In the genomic region with DNA sequence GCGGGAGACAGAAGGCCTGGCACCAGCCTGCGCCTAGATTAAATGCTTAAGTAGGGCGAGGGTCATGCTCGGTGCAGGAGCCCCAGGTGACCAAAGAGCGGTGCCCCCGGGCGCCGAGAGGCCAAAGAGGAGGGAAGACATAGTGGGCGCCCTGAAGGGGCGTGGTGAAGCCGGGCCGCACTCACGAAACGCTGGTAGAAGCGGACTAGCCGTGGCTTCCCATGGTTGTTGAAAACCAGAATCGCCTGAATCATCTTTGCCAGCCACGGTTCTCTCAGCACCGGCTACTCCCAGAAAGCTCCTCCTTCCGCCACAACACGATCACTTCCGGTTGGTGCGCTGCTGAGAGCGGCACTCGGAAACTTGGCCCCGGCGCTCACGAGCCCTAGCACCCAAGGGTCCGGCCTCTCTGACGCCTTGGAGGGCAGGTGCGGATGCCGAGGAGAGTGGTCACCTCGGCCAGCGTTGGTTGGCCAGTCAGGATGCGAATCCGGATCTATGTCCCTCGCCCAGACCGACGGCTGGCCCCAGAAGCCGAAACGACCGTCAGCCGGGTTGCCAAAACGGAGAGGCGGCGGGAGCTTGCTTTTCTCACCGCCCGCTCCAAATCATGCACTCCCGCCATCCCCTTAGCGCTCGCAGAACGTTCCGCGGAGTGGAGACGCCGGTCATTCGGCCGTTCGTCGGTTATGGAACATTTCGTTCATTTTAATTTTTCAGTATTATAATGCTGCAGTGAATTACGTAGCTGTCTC, we compare ENCODE assay signal across 8 cellular contexts. TPM values are rescaled to one million over a fixed set of nuclear protein-coding genes. Genes with fewer than 3 reads are reported as not detected.
DNase-seq lines count a peak whose midpoint lies in the region; ATAC-seq and TF ChIP-seq lines count a peak whose summit lies in the region.

A gene (minus strand): TSS at position 299 of the 755 bp plus-strand sequence. CDS start 45 bp downstream, at position 254.

- H3K27me3 ChIP-seq in kidney epithelial cell (ENCODE audit: control insufficient read depth, insufficient read depth, low read length): no peaks in the 10 kb centered on the region

- no peak for TF ChIP-seq CTCF in kidney epithelial cell (IDR thresholded peaks at IDR 0.05; ENCODE audit: insufficient read depth, low read length, poor library complexity, severe bottlenecking)

- no peaks in the 10 kb centered on the region for H3K36me3 ChIP-seq in kidney epithelial cell (ENCODE audit: control insufficient read depth, insufficient read depth, low read length)

- ATAC-seq in GM18909 (IDR thresholded peaks at IDR 0.05; ENCODE audit: poor library complexity, unreplicated experiment) (peak; percentile 91), HG03175 (IDR thresholded peaks at IDR 0.05; ENCODE audit: unreplicated experiment) (peak; percentile 90)

- peak within 1 kb of the TSS; percentile 97 for H3K4me3 ChIP-seq in kidney epithelial cell (ENCODE audit: low read depth, low read length)

- peak; percentile 90 for DNase-seq in AG08396 (ENCODE audit: low spot score)
- DNase-seq in NCI-H345 treated with DMSO at 0.1 percent for 48 hours (lab: John Stamatoyannopoulos, UW; ENCODE audit: unreplicated experiment): peak; percentile 68
- peak; percentile 86 for DNase-seq in activated CD4-positive, CD25-positive, alpha-beta regulatory T cell treated with anti-CD3 and anti-CD28 coated beads, Interleukin-2, amount 50 U/mL, for 72 hours
- DNase-seq in cerebellum (ENCODE audit: low spot score): peak; percentile 90
- DNase-seq in kidney epithelial cell (ENCODE audit: low read depth): peak; percentile 63
- peak; percentile 86 to 89 for DNase-seq in stimulated activated CD4-positive, alpha-beta T cell treated with anti-CD3 and anti-CD28 coated beads, Interleukin-15, amount 100 ng/mL, for 48 hours (ENCODE audit: low read depth in 2 of 2)

RNA-seq across cellular contexts. Expression of the gene that starts here (rescaled TPM):
- total RNA-seq in cerebellum (45.7 TPM), kidney epithelial cell (47.1 and 66.6 TPM in 2 replicates)

Comparison
In these comparisons a context has a peak if more than half of its experiments do, and no peak if none do; other contexts are left out.
1. Peak in every context shown above with its lines: DNase-seq, ATAC-seq and H3K4me3 ChIP-seq.